Comparison of ENCODE assay signal across 25 cellular contexts in the genomic region with DNA sequence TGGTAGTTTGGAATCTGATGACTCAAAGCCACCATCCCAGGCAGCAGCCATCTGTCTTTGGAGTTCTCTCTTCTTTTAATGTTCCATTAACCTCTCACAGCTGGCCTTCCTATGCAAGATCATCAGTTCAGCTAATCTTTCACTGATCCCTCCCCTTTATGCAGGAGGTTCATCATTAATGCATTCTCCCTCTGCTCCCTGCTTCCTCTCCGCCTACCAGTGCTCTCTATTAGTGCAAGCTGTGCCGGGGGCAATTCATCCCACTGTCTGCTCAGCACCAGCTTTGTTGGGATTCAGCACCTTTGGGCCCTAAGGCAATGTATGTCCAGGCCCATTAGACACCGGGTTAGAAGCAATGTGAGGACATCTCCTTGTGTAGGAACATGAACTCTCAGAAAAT.
"Had no signal": no experiment of that assay in that cellular context is flagged by ENCODE, and none has a peak within 500 bp of the region (broad histone marks: within the 10 kb centered on the region; RNA-seq: fewer than 3 reads in every experiment).

No MANE protein-coding gene starts in this region.

- ATAC-seq: natural killer cell treated with Interleukin-12 subunit alpha and Interleukin-12 subunit beta and Interleukin-15 and Interleukin-18, amount 100 ng/mL, for 72 hours; right cardiac atrium; T-helper 17 cell; upper lobe of right lung had no signal

- H3K4me1 ChIP-seq: left ventricle myocardium inferior, prostate gland, thyroid gland, upper lobe of right lung had no signal

- H3K4me1 Mint-ChIP-seq: activated naive CD8-positive, alpha-beta T cell treated with anti-CD3 and anti-CD28 coated beads for 36 hours; T-helper 17 cell had no signal

- H3K36me3 Mint-ChIP-seq: activated CD4-positive, alpha-beta memory T cell treated with anti-CD3 and anti-CD28 coated beads for 36 hours; activated naive CD8-positive, alpha-beta T cell treated with anti-CD3 and anti-CD28 coated beads for 36 hours had no signal

- H3K27ac ChIP-seq: left ventricle myocardium inferior, neutrophil, ovary, prostate gland, thyroid gland, upper lobe of right lung had no signal

- H3K9me3 ChIP-seq: neutrophil, ovary, prostate gland, thyroid gland, upper lobe of right lung had no signal

- DNase-seq: activated CD4-positive, alpha-beta memory T cell treated with anti-CD3 and anti-CD28 coated beads for 36 hours; activated CD4-positive, alpha-beta T cell treated with anti-CD3 and anti-CD28 coated beads for 4 hours; activated CD4-positive, CD25-positive, alpha-beta regulatory T cell; activated naive CD4-positive, alpha-beta T cell treated with Interleukin-2 at 50 U/mL for 16 hours; activated naive CD8-positive, alpha-beta T cell treated with anti-CD3 and anti-CD28 coated beads for 36 hours; activated T-cell treated with anti-CD3 and anti-CD28 coated beads, Interleukin-2, amount 50 U/mL, for 48 hours; cortex of kidney; hypothalamus; left ventricle myocardium inferior; midbrain; ovary; right cardiac atrium; stimulated activated CD4-positive, alpha-beta T cell treated with anti-CD3 and anti-CD28 coated beads, Interleukin-12 subunit alpha, Interleukin-12 subunit beta, amount 100 ng/mL, for 4 hours; stimulated activated CD4-positive, alpha-beta T cell treated with anti-CD3 and anti-CD28 coated beads, Interleukin-4, amount 100 ng/mL, for 4 hours; substantia nigra; SW 1271; T-helper 17 cell; thyroid gland; upper lobe of right lung had no signal

- H3K36me3 ChIP-seq: left ventricle myocardium inferior, neutrophil, ovary, prostate gland, thyroid gland, upper lobe of right lung had no signal

- H3K4me3 ChIP-seq: left ventricle myocardium inferior, ovary, prostate gland, thyroid gland, upper lobe of right lung had no signal

- FAIRE-seq: bronchial epithelial cell, frontal cortex had no signal

- H3K27me3 Mint-ChIP-seq: activated CD4-positive, alpha-beta memory T cell treated with anti-CD3 and anti-CD28 coated beads for 36 hours; activated naive CD8-positive, alpha-beta T cell treated with anti-CD3 and anti-CD28 coated beads for 36 hours; natural killer cell treated with Interleukin-12 subunit alpha and Interleukin-12 subunit beta and Interleukin-15 and Interleukin-18, amount 100 ng/mL, for 72 hours; stimulated activated naive CD8-positive, alpha-beta T cell treated with anti-CD3 and anti-CD28 coated beads, Interleukin-15, Interleukin-2, amounts not matched to agents 100 ng/mL and 50 ng/mL, for 24 hours; T-helper 17 cell had no signal

- H3K4me3 Mint-ChIP-seq: activated CD4-positive, alpha-beta memory T cell treated with anti-CD3 and anti-CD28 coated beads for 36 hours; activated naive CD8-positive, alpha-beta T cell treated with anti-CD3 and anti-CD28 coated beads for 36 hours; natural killer cell treated with Interleukin-12 subunit alpha and Interleukin-12 subunit beta and Interleukin-15 and Interleukin-18, amount 100 ng/mL, for 72 hours; stimulated activated naive CD8-positive, alpha-beta T cell treated with anti-CD3 and anti-CD28 coated beads, Interleukin-15, Interleukin-2, amounts not matched to agents 100 ng/mL and 50 ng/mL, for 24 hours; T-helper 17 cell had no signal

- H3K27ac Mint-ChIP-seq: activated CD4-positive, alpha-beta memory T cell treated with anti-CD3 and anti-CD28 coated beads for 36 hours; activated naive CD8-positive, alpha-beta T cell treated with anti-CD3 and anti-CD28 coated beads for 36 hours; natural killer cell treated with Interleukin-12 subunit alpha and Interleukin-12 subunit beta and Interleukin-15 and Interleukin-18, amount 100 ng/mL, for 72 hours; stimulated activated naive CD8-positive, alpha-beta T cell treated with anti-CD3 and anti-CD28 coated beads, Interleukin-15, Interleukin-2, amounts not matched to agents 100 ng/mL and 50 ng/mL, for 24 hours; T-helper 17 cell had no signal

- H3K27me3 ChIP-seq: neutrophil, ovary, thyroid gland, upper lobe of right lung had no signal
